In the genomic region with DNA sequence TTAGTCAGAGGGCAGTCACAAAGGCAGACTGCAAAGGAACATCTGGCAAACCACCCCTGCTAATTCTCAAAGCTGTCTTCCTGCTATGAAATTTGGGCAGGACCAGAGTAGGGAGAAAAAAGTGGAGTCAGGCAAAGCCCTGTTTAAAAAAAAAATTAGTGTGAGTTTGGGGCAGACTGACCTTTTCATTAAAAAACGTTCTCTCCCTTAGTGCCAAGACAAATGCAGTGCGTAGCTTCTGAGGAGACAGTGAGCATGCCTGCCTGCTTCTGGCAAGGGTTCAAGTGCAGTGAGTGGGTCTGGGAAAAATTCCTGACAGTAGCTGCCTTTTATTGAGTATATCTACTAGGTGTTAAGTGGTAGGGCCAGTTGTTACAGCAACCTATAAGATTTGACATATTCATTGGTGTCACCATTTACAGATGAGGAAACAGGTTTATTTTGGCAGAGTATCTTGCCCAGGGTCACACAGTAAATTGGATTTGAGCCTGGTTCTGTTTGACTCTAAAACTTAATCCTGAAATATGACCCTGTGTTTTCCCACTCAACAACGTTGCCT, we compare ENCODE assay signal across 10 cellular contexts.
DNase-seq lines count a peak whose midpoint lies in the region; TF ChIP-seq lines count a peak whose summit lies in the region.
"Had no signal": no experiment of that assay in that cellular context is flagged by ENCODE, and none has a peak within 500 bp of the region (broad histone marks: within the 10 kb centered on the region; RNA-seq: fewer than 3 reads in every experiment).

No MANE protein-coding gene starts in this region.

- H3K4me1 Mint-ChIP-seq in activated T-helper 2 cell treated with anti-CD3 and anti-CD28 coated beads, Interferon-gamma antibody, Interleukin-2, Interleukin-4, amounts not matched to agents 10 μg/mL and 5 μg/mL and 100 μg/mL, durations not matched to agents 14 hours and 24 hours and 36 hours (ENCODE audit: low read depth): peaks cover 7% of the 10 kb centered on the region

- no peaks in the 10 kb centered on the region for H3K27me3 Mint-ChIP-seq in activated T-helper 2 cell treated with anti-CD3 and anti-CD28 coated beads, Interferon-gamma antibody, Interleukin-2, Interleukin-4, amounts not matched to agents 10 μg/mL and 5 μg/mL and 100 μg/mL, durations not matched to agents 14 hours and 24 hours and 36 hours (ENCODE audit: low read depth)

- CTCF ChIA-PET in GM10248 (lab: Yijun Ruan, JAX): interaction anchor here (0.7 to 7.6 kb wide), 4 partner anchors 9 to 277 kb away, joined by 3 to 48 read pairs (median 4); no protein-coding TSS in a partner anchor

- no peak overlapping the region for H3K27ac Mint-ChIP-seq in activated T-helper 2 cell treated with anti-CD3 and anti-CD28 coated beads, Interferon-gamma antibody, Interleukin-2, Interleukin-4, amounts not matched to agents 10 μg/mL and 5 μg/mL and 100 μg/mL, durations not matched to agents 14 hours and 24 hours and 36 hours

- intact Hi-C loops in activated T-helper 2 cell treated with anti-CD3 and anti-CD28 coated beads, Interferon-gamma antibody, Interleukin-2, Interleukin-4, amounts not matched to agents 10 μg/mL and 5 μg/mL and 100 μg/mL, durations not matched to agents 14 hours and 24 hours and 36 hours (cut with micrococcal nuclease): no loop called here

- POLR2A ChIA-PET in GM10248 (lab: Yijun Ruan, JAX): no interaction called here

- peak; percentile 48 for DNase-seq in NCI-H345 (lab: John Stamatoyannopoulos, UW)
- no peak for DNase-seq in NCI-H345 treated with DMSO at 0.1 percent for 48 hours (lab: John Stamatoyannopoulos, UW; ENCODE audit: unreplicated experiment)
- DNase-seq in NCI-H774 (lab: John Stamatoyannopoulos, UW): peak; percentile 53
- DNase-seq in fibroblast of mammary gland (ENCODE audit: low read depth): peak; percentile 91
- peak; percentile 59 for DNase-seq in stromal cell of bone marrow (ENCODE audit: low read depth)
- DNase-seq in activated T-helper 2 cell treated with anti-CD3 and anti-CD28 coated beads, Interferon-gamma antibody, Interleukin-2, Interleukin-4, amounts not matched to agents 10 μg/mL and 5 μg/mL and 100 μg/mL, durations not matched to agents 14 hours and 24 hours and 36 hours (ENCODE audit: low spot score): no peak
- no peak for DNase-seq in GM10248 (ENCODE audit: extremely low spot score)
- DNase-seq in germinal center (ENCODE audit: low spot score): no peak
- DNase-seq: ACHN, PC-9 had no signal

- H3K9me3 Mint-ChIP-seq in activated T-helper 2 cell treated with anti-CD3 and anti-CD28 coated beads, Interferon-gamma antibody, Interleukin-2, Interleukin-4, amounts not matched to agents 10 μg/mL and 5 μg/mL and 100 μg/mL, durations not matched to agents 14 hours and 24 hours and 36 hours: no peaks in the 10 kb centered on the region

- H3K36me3 Mint-ChIP-seq in activated T-helper 2 cell treated with anti-CD3 and anti-CD28 coated beads, Interferon-gamma antibody, Interleukin-2, Interleukin-4, amounts not matched to agents 10 μg/mL and 5 μg/mL and 100 μg/mL, durations not matched to agents 14 hours and 24 hours and 36 hours (ENCODE audit: low read depth): peaks cover 20% of the 10 kb centered on the region

- no peak overlapping the region for H3K4me3 ChIP-seq in fibroblast of mammary gland (ENCODE audit: control insufficient read depth, low read depth, low read length)
- H3K4me3 ChIP-seq: PC-9 had no signal

- TF ChIP-seq CTCF in fibroblast of mammary gland (conservative IDR thresholded peaks at IDR 0.05; ENCODE audit: control insufficient read depth, insufficient read depth, low read depth, low read length) (no peak), GM10248 (IDR thresholded peaks at IDR 0.05; ENCODE audit: control extremely low read depth, extremely low read depth, low read depth, missing control alignments) (no peak)

- H3K4me3 Mint-ChIP-seq in activated T-helper 2 cell treated with anti-CD3 and anti-CD28 coated beads, Interferon-gamma antibody, Interleukin-2, Interleukin-4, amounts not matched to agents 10 μg/mL and 5 μg/mL and 100 μg/mL, durations not matched to agents 14 hours and 24 hours and 36 hours (ENCODE audit: low read depth): no peak overlapping the region

Comparison
In these comparisons a context has a peak if more than half of its experiments do, and no peak if none do; other contexts are left out.
1. DNase-seq: peak in NCI-H345 (single experiment), NCI-H774 (single experiment), fibroblast of mammary gland (single experiment) and stromal cell of bone marrow (single experiment); none in NCI-H345 treated with DMSO at 0.1 percent for 48 hours (single experiment), activated T-helper 2 cell treated with anti-CD3 and anti-CD28 coated beads, Interferon-gamma antibody, Interleukin-2, Interleukin-4, amounts not matched to agents 10 μg/mL and 5 μg/mL and 100 μg/mL, durations not matched to agents 14 hours and 24 hours and 36 hours (single experiment), GM10248 (single experiment) and germinal center (single experiment).